ENCODE assay signal across 1 cellular context in genomic region chr10:102421645-102422585, GRCh38.
TF ChIP-seq lines count a peak whose summit lies in the region.

No MANE protein-coding gene starts in this region.

TF ChIP-seq in K562, 482 proteins besides CTCF, POLR2A, EP300 and RAD21 (continued from another document):
- TF ChIP-seq CEBPG (CRISPR knock-in tag; IDR thresholded peaks at IDR 0.05) (no peak), CEBPG (tag; conservative IDR thresholded peaks at IDR 0.05 in 1 of 2, IDR thresholded peaks at IDR 0.05 in 1 of 2) (no peak), PHF20 (IDR thresholded peaks at IDR 0.05; ENCODE audit: partially characterized antibody) (no peak), RBFOX2 (IDR thresholded peaks at IDR 0.05; ENCODE audit: low read depth, low read length) (peak; percentile 72), HMG20A (CRISPR knock-in tag; conservative IDR thresholded peaks at IDR 0.05) (no peak), ZC3H11A (IDR thresholded peaks at IDR 0.05; ENCODE audit: low read depth, low read length) (no peak), GABPB2 (CRISPR knock-in tag; conservative IDR thresholded peaks at IDR 0.05) (no peak), PHF8 (IDR thresholded peaks at IDR 0.05; ENCODE audit: borderline replicate concordance, low read length) (peak; percentile 44; the same call in 1 of the 2 replicates), PYGO2 (tag; IDR thresholded peaks at IDR 0.05) (no peak), AFF4 (CRISPR knock-in tag; IDR thresholded peaks at IDR 0.05) (0 out of 2 replicates have a peak, but pooled peaks have one; percentile 32), LCOR (CRISPR knock-in tag; IDR thresholded peaks at IDR 0.05) (0 out of 2 replicates have a peak, but pooled peaks have one; percentile 15), MYC (IDR thresholded peaks at IDR 0.05; ENCODE audit: low read depth, low read length) (no peak), MYC (CRISPR knock-in tag; IDR thresholded peaks at IDR 0.05; ENCODE audit: borderline replicate concordance, low read depth) (no peak), MXI1 (IDR thresholded peaks at IDR 0.05; ENCODE audit: low read depth, low read length) (no peak), ZBTB43 (CRISPR knock-in tag; IDR thresholded peaks at IDR 0.05) (no peak), ATF7 (IDR thresholded peaks at IDR 0.05) (no peak), HMGN3 (IDR thresholded peaks at IDR 0.05; ENCODE audit: borderline replicate concordance, extremely low read depth, insufficient read length, low read depth, low read length) (no peak), ILF3 (IDR thresholded peaks at IDR 0.05; ENCODE audit: borderline replicate concordance) (no peak), CHD2 (IDR thresholded peaks at IDR 0.05; ENCODE audit: low read depth, low read length) (no peak), MBD2 (IDR thresholded peaks at IDR 0.05; ENCODE audit: borderline replicate concordance, low read depth) (no peak), SRSF7 (optimal IDR thresholded peaks at IDR 0.05; ENCODE audit: low read depth, low read length) (no peak), NKRF (IDR thresholded peaks at IDR 0.05; ENCODE audit: borderline replicate concordance) (no peak), RUNX1 (IDR thresholded peaks at IDR 0.05; ENCODE audit: low read depth) (no peak), GABPA (tag; conservative IDR thresholded peaks at IDR 0.05; ENCODE audit: low read depth) (no peak), HDAC2 (IDR thresholded peaks at IDR 0.05) (no peak), PURB (CRISPR knock-in tag; IDR thresholded peaks at IDR 0.05; ENCODE audit: low read depth) (no peak), YY1 (IDR thresholded peaks at IDR 0.05; ENCODE audit: borderline replicate concordance in 1 of 3, control insufficient read depth in 1 of 3, extremely low read depth in 1 of 3, insufficient read depth in 3 of 3, insufficient read length in 1 of 3, insufficient replicate concordance in 2 of 3, low read depth in 1 of 3, low read length in 2 of 3) (peak in 2 of 3 experiments; percentile 8 to 24), ARID1B (IDR thresholded peaks at IDR 0.05) (0 out of 2 replicates have a peak, but pooled peaks have one; percentile 25), TCF3 (CRISPR knock-in tag; IDR thresholded peaks at IDR 0.05) (peak; percentile 64), ZBTB17 (CRISPR knock-in tag; IDR thresholded peaks at IDR 0.05) (no peak), CREB1 (IDR thresholded peaks at IDR 0.05) (0 out of 2 replicates have a peak, but pooled peaks have one; percentile 23), CREB1 (CRISPR knock-in tag; IDR thresholded peaks at IDR 0.05) (peak; percentile 50), XRCC4 (IDR thresholded peaks at IDR 0.05; ENCODE audit: extremely low read depth, insufficient read depth, insufficient read length) (no peak)
- TF ChIP-seq, protein P1, sequence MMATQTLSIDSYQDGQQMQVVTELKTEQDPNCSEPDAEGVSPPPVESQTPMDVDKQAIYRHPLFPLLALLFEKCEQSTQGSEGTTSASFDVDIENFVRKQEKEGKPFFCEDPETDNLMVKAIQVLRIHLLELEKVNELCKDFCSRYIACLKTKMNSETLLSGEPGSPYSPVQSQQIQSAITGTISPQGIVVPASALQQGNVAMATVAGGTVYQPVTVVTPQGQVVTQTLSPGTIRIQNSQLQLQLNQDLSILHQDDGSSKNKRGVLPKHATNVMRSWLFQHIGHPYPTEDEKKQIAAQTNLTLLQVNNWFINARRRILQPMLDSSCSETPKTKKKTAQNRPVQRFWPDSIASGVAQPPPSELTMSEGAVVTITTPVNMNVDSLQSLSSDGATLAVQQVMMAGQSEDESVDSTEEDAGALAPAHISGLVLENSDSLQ (IDR thresholded peaks at IDR 0.05): no peak
- TF ChIP-seq, protein P2, sequence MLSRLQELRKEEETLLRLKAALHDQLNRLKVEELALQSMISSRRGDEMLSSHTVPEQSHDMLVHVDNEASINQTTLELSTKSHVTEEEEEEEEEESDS (CRISPR knock-in tag; IDR thresholded peaks at IDR 0.05): no peak
- TF ChIP-seq, protein P3, sequence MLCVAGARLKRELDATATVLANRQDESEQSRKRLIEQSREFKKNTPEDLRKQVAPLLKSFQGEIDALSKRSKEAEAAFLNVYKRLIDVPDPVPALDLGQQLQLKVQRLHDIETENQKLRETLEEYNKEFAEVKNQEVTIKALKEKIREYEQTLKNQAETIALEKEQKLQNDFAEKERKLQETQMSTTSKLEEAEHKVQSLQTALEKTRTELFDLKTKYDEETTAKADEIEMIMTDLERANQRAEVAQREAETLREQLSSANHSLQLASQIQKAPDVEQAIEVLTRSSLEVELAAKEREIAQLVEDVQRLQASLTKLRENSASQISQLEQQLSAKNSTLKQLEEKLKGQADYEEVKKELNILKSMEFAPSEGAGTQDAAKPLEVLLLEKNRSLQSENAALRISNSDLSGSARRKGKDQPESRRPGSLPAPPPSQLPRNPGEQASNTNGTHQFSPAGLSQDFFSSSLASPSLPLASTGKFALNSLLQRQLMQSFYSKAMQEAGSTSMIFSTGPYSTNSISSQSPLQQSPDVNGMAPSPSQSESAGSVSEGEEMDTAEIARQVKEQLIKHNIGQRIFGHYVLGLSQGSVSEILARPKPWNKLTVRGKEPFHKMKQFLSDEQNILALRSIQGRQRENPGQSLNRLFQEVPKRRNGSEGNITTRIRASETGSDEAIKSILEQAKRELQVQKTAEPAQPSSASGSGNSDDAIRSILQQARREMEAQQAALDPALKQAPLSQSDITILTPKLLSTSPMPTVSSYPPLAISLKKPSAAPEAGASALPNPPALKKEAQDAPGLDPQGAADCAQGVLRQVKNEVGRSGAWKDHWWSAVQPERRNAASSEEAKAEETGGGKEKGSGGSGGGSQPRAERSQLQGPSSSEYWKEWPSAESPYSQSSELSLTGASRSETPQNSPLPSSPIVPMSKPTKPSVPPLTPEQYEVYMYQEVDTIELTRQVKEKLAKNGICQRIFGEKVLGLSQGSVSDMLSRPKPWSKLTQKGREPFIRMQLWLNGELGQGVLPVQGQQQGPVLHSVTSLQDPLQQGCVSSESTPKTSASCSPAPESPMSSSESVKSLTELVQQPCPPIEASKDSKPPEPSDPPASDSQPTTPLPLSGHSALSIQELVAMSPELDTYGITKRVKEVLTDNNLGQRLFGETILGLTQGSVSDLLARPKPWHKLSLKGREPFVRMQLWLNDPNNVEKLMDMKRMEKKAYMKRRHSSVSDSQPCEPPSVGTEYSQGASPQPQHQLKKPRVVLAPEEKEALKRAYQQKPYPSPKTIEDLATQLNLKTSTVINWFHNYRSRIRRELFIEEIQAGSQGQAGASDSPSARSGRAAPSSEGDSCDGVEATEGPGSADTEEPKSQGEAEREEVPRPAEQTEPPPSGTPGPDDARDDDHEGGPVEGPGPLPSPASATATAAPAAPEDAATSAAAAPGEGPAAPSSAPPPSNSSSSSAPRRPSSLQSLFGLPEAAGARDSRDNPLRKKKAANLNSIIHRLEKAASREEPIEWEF (CRISPR knock-in tag; IDR thresholded peaks at IDR 0.05): no peak
- TF ChIP-seq, protein P4, sequence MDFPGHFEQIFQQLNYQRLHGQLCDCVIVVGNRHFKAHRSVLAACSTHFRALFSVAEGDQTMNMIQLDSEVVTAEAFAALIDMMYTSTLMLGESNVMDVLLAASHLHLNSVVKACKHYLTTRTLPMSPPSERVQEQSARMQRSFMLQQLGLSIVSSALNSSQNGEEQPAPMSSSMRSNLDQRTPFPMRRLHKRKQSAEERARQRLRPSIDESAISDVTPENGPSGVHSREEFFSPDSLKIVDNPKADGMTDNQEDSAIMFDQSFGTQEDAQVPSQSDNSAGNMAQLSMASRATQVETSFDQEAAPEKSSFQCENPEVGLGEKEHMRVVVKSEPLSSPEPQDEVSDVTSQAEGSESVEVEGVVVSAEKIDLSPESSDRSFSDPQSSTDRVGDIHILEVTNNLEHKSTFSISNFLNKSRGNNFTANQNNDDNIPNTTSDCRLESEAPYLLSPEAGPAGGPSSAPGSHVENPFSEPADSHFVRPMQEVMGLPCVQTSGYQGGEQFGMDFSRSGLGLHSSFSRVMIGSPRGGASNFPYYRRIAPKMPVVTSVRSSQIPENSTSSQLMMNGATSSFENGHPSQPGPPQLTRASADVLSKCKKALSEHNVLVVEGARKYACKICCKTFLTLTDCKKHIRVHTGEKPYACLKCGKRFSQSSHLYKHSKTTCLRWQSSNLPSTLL (IDR thresholded peaks at IDR 0.05): no peak
